Comparison of ENCODE assay signal across 2 cellular contexts in the genomic region with DNA sequence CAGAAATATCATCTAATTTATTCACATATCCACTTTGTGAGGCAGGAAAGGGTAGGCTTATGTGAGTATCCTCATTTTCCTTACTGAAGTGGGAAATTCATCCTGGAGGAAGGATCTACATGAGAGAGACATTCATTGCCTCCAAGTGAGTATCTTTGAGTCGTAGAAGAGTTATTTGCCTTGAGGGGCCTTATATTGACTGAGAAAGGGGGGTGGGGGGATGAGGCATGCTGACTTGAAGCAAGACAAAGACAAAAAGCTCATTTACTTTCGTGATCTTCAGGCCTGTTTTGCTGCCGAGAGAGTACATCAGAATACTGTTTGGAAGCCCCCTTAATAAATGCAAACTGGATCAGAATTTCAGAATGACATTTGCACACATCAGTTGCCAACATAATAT.
TF ChIP-seq lines count a peak whose summit lies in the region.

No MANE protein-coding gene starts in this region.

TF ChIP-seq in GM23338, 12 proteins besides CTCF, POLR2A, EP300 and RAD21:
- TF ChIP-seq ZNF331 (CRISPR knock-in tag; IDR thresholded peaks at IDR 0.05; ENCODE audit: low read depth) = no peak

TF ChIP-seq in HepG2, 621 proteins besides CTCF, POLR2A, EP300 and RAD21:
- TF ChIP-seq PAF1 (CRISPR knock-in tag; IDR thresholded peaks at IDR 0.05) (no peak), PAXIP1 (CRISPR knock-in tag; conservative IDR thresholded peaks at IDR 0.05) (no peak), NONO (IDR thresholded peaks at IDR 0.05) (no peak), NONO (CRISPR knock-in tag; conservative IDR thresholded peaks at IDR 0.05) (no peak), ZBTB20 (CRISPR knock-in tag; IDR thresholded peaks at IDR 0.05; ENCODE audit: borderline replicate concordance, low read depth) (no peak), ZNF260 (CRISPR knock-in tag; IDR thresholded peaks at IDR 0.05; ENCODE audit: borderline replicate concordance, low read depth) (no peak)
